Comparison of ENCODE assay signal across 8 cellular contexts in the genomic region with DNA sequence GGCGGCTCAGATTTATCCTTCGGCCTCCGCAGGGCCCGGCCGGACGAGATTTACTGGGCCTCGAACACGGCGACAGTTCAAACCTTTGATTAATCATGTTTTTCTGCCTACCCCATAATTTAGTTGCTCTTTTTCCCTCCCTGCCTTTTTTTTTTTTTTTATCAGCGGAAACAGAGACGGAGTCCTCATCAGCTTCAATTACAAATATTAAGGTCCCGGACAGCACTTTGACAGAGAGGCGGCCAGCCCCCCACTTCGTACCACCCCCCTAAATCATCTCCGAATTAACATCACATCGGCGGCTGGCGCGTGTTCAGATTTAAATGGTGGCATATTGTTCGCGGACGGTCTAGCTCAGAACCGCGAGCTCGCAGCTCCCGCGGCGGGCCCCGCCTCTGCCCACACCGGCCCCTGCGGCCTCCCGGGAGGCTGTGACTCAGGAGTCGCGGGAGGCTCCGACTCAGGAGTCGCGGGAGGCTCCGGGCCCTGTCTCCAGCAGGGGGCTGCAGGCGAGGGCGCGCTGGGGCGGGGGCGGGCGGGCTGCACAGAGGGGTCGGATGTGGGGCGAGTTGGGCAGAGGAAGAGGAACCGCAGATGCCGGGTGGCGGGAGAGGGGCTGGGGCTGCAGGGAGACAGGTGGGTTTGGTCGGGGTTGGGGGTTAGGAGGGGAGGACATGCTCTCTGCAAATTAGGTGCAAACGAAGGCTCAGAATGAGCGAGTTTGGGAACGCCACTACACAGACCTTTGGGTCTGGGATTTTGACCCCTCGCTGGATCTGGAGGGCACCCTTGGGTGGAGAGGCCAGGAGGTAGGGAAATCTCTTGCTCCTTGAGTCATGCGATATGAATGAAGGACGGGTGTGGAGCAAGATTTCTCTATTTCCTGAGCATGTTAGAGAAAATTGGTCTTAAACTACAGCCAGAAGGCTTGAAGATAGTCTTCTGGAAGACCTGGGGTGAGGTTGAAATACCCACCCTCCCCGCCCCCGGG. TPM values are rescaled to one million over a fixed set of nuclear protein-coding genes. Genes with fewer than 3 reads are reported as not detected.
DNase-seq lines count a peak whose midpoint lies in the region; ATAC-seq and TF ChIP-seq lines count a peak whose summit lies in the region.

No MANE protein-coding gene starts in this region.

- no peak for TF ChIP-seq EP300 in sigmoid colon (IDR thresholded peaks at IDR 0.05)

- TF ChIP-seq CTCF in heart right ventricle (IDR thresholded peaks at IDR 0.05) (peak in 3 of 9 donors; percentile 10 to 14 (median 14)), sigmoid colon (IDR thresholded peaks at IDR 0.05) (no peak)

- H3K9me3 ChIP-seq in heart right ventricle (no peaks in the 10 kb centered on the region), sigmoid colon (no peaks in the 10 kb centered on the region)

- intact Hi-C loops in heart right ventricle (cut with DNase I) (no loop called here), sigmoid colon (cut with DNase I) (no loop called here)

- 4 to 7% methylated on average over 57 to 58 of the region's 58 CpGs for WGBS in heart right ventricle, 2 donors
- WGBS in sigmoid colon, 2 donors: 4 to 5% methylated on average over 58 of the region's 58 CpGs

- DNase-seq in CD1c-positive myeloid dendritic cell (ENCODE audit: extremely low spot score) (peak; percentile 52), M059J (ENCODE audit: low read depth) (peak; percentile 69), heart right ventricle (peak in 1 of 2 donors; percentile 37), sigmoid colon (no peak), GM19238 (ENCODE audit: insufficient read length, low spot score) (no peak)
- peak; percentile 49 for DNase-seq in activated naive CD4-positive, alpha-beta T cell treated with Interleukin-2 at 50 U/mL for 16 hours

- H3K4me3 ChIP-seq in heart right ventricle (peak overlapping the region in 9 of 10 donors; percentile 20 to 47 (median 36)), sigmoid colon (peak overlapping the region in 3 of 4 donors; percentile 18 to 30 (median 24))

- no peak for TF ChIP-seq POLR2A in sigmoid colon (IDR thresholded peaks at IDR 0.05)

- H3K4me1 ChIP-seq in heart right ventricle: peaks cover 0 to 26% (median 21%) of the 10 kb centered on the region in 9 donors
- peaks cover 0 to 26% (median 14%) of the 10 kb centered on the region in 4 donors for H3K4me1 ChIP-seq in sigmoid colon

- H3K27ac ChIP-seq in heart right ventricle (no peak overlapping the region), sigmoid colon (no peak overlapping the region)

- H3K36me3 ChIP-seq in heart right ventricle (no peaks in the 10 kb centered on the region), sigmoid colon (no peaks in the 10 kb centered on the region)

- ATAC-seq in heart right ventricle (peak; percentile 30 to 70 (median 42)), HG03280 (IDR thresholded peaks at IDR 0.05; ENCODE audit: unreplicated experiment) (no peak), GM19463 (IDR thresholded peaks at IDR 0.05; ENCODE audit: unreplicated experiment) (no peak)

- H3K27me3 ChIP-seq in heart right ventricle: peaks cover 6 to 99% (median 72%) of the 10 kb centered on the region in 7 donors
- peaks cover 30 to 63% (median 62%) of the 10 kb centered on the region in 3 donors for H3K27me3 ChIP-seq in sigmoid colon

RNA-seq across cellular contexts. Expression of a gene that starts 19.6 kb away (rescaled TPM):
- 206 and 387 TPM in 2 replicates for total RNA-seq in M059J (2014; rRNA removed; shearing (Covaris generic))
- 100 to 1,000 TPM; 499 to 627 (median 546) TPM for total RNA-seq in heart right ventricle
- 100 to 1,000 TPM; 526 to 632 TPM for polyA plus RNA-seq in heart right ventricle
- 100 to 1,000 TPM; 409 to 571 (median 531) TPM for total RNA-seq in sigmoid colon
- 100 to 1,000 TPM; 535 to 828 (median 574) TPM for polyA plus RNA-seq in sigmoid colon

RNA-seq across cellular contexts. Expression of a gene that starts 31.8 kb away (rescaled TPM):
- 28.3 and 47.3 TPM in 2 replicates for total RNA-seq in M059J (2014; rRNA removed; shearing (Covaris generic))
- total RNA-seq in heart right ventricle (100 to 1,000 TPM; 183 to 264 (median 199) TPM), sigmoid colon (100 to 1,000 TPM; 232 to 322 (median 303) TPM)
- polyA plus RNA-seq in heart right ventricle (100 to 1,000 TPM; 105 to 128 TPM), sigmoid colon (10 to 100 TPM; 24.0 to 59.5 (median 54.7) TPM)

RNA-seq across cellular contexts. Expression of a gene that starts 56.3 kb away (rescaled TPM):
- total RNA-seq in M059J (2014; rRNA removed; shearing (Covaris generic)): not detected in 2 replicates
- 1 to 10 TPM in 8 of 10 donors, under 1 TPM in 1, not detected in 1; 0.80 to 3.6 (median 2.9) TPM for total RNA-seq in heart right ventricle
- 1 to 10 TPM in 1 of 2 donors, under 1 TPM in 1; 0.16 to 1.7 TPM for polyA plus RNA-seq in heart right ventricle
- total RNA-seq in sigmoid colon: not detected
- polyA plus RNA-seq in sigmoid colon: not detected

Comparison
In these comparisons a context has a peak if more than half of its experiments do, and no peak if none do; other contexts are left out.
1. DNase-seq: peak in CD1c-positive myeloid dendritic cell (single experiment), M059J (single experiment) and activated naive CD4-positive, alpha-beta T cell treated with Interleukin-2 at 50 U/mL for 16 hours (single experiment); none in sigmoid colon (single experiment) and GM19238 (single experiment).
2. ATAC-seq: peak in heart right ventricle (8 of 8); none in HG03280 (single experiment) and GM19463 (single experiment).